Comparison of ENCODE assay signal across 9 cellular contexts in the genomic region with DNA sequence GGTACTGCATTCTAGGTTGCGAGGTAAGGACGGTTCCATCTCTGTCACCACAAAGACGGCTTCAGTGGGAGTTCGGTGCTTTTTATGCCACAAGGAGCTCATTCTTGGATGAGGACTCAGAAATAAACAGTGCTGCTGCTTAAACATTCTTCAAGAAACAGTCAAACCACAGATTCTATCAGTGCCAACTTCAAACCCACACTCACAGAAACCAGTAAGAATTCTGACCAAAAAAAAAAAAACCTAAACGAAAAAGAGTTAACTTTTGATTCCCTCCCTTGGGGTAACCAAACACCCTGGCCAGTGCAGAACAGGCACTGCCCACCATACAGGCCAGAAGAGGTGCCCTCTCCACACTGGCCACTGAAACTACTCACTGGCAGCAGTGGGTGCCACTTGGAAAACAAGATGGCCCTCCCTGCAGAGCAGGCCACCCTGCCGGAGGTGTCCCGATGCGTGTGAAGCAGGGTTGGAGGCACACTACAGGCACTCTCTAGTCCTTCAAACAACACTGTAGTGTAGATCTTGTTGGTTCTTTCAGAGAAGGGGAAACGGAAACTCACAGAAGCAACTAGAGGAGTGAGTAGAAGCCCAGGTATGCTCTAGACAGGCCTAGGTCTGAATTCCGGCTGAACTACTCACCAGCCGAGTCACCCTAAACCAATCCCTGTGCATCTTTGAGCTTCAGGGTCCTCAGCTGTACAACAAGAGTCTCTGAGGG.
DNase-seq lines count a peak whose midpoint lies in the region; ATAC-seq and TF ChIP-seq lines count a peak whose summit lies in the region.
"Had no signal": no experiment of that assay in that cellular context is flagged by ENCODE, and none has a peak within 500 bp of the region (broad histone marks: within the 10 kb centered on the region; RNA-seq: fewer than 3 reads in every experiment).

No MANE protein-coding gene starts in this region.

- no peak for TF ChIP-seq CTCF in astrocyte of the cerebellum (IDR thresholded peaks at IDR 0.05; ENCODE audit: low read depth, low read length, missing control alignments)

- no peak overlapping the region for H3K4me3 ChIP-seq in astrocyte of the cerebellum (ENCODE audit: low read depth, low read length)

- in situ Hi-C loops in astrocyte of the cerebellum (cut with HindIII; ENCODE audit: low sequenced_read_pairs) = no loop called here

- DNase-seq in EL = peak; percentile 91
- peak; percentile 8 for DNase-seq in RKO (ENCODE audit: low spot score)
- DNase-seq in astrocyte of the cerebellum (ENCODE audit: low read depth) = peak; percentile 86
- peak; percentile 60 for DNase-seq in myocyte (ENCODE audit: low read depth)
- DNase-seq in left cardiac atrium = no peak
- DNase-seq in NK-92 treated with Interleukin-12 subunit alpha and Interleukin-12 subunit beta, amount 100 ng/mL, for 24 hours (lab: John Stamatoyannopoulos, UW) = no peak
- DNase-seq in NOMO-1 treated with DMSO at 0.1 percent for 48 hours (lab: John Stamatoyannopoulos, UW; ENCODE audit: unreplicated experiment) = no peak
- DNase-seq: NCI-H1930 had no signal

- ATAC-seq in left cardiac atrium = no peak
- no peak for ATAC-seq in HG03457 (IDR thresholded peaks at IDR 0.05; ENCODE audit: unreplicated experiment)

- intact Hi-C loops in left cardiac atrium (cut with DNase I) = no loop called here

Comparison
In these comparisons a context has a peak if more than half of its experiments do, and no peak if none do; other contexts are left out.
1. DNase-seq: peak in EL (single experiment), RKO (single experiment), astrocyte of the cerebellum (single experiment) and myocyte (single experiment); none in left cardiac atrium (single experiment), NK-92 treated with Interleukin-12 subunit alpha and Interleukin-12 subunit beta, amount 100 ng/mL, for 24 hours (single experiment) and NOMO-1 treated with DMSO at 0.1 percent for 48 hours (single experiment).